ENCODE assay signal across 8 cellular contexts in genomic region chr4:156999175-156999517, GRCh38. TPM values are rescaled to one million over a fixed set of nuclear protein-coding genes. Genes with fewer than 3 reads are reported as not detected.
DNase-seq lines count a peak whose midpoint lies in the region; ATAC-seq, FAIRE-seq and TF ChIP-seq lines count a peak whose summit lies in the region.

No MANE protein-coding gene starts in this region.

- TF ChIP-seq CTCF in neural progenitor cell (IDR thresholded peaks at IDR 0.05) = no peak

- ATAC-seq in GM19395 (IDR thresholded peaks at IDR 0.05; ENCODE audit: unreplicated experiment) = no peak
- no peak for ATAC-seq in HG03045 (IDR thresholded peaks at IDR 0.05; ENCODE audit: unreplicated experiment)

- H3K4me3 Mint-ChIP-seq in neural progenitor cell = no peak overlapping the region

- no peaks in the 10 kb centered on the region for H3K27me3 Mint-ChIP-seq in neural progenitor cell (ENCODE audit: insufficient read depth, low read depth)

- no peaks in the 10 kb centered on the region for H4K20me1 ChIP-seq in neural progenitor cell (ENCODE audit: low read depth)

- no peak overlapping the region for H3K4me3 ChIP-seq in neural progenitor cell

- no peak overlapping the region for H3K9ac ChIP-seq in neural progenitor cell

- H3K9me3 Mint-ChIP-seq in neural progenitor cell = peaks cover 5% of the 10 kb centered on the region

- peaks cover 5% of the 10 kb centered on the region for H3K4me1 Mint-ChIP-seq in neural progenitor cell

- H2AFZ ChIP-seq in neural progenitor cell (replicated peaks) = peak overlapping the region; percentile 22

- H3K27ac ChIP-seq in neural progenitor cell = no peak overlapping the region

- DNase-seq in EL (peak; percentile 99), NCI-H2227 (lab: John Stamatoyannopoulos, UW; ENCODE audit: unreplicated experiment) (peak; percentile 1), neural progenitor cell (ENCODE audit: low spot score) (no peak), NCI-H1092 treated with DMSO at 0.1 percent for 48 hours (lab: John Stamatoyannopoulos, UW) (no peak)
- no peak for DNase-seq in activated naive CD4-positive, alpha-beta T cell treated with Interleukin-2 at 50 U/mL for 16 hours

- H3K79me2 ChIP-seq in neural progenitor cell (ENCODE audit: low read depth) = no peaks in the 10 kb centered on the region

- no peaks in the 10 kb centered on the region for H3F3A ChIP-seq in neural progenitor cell (ENCODE audit: low read depth)

- no peaks in the 10 kb centered on the region for H3K27me3 ChIP-seq in neural progenitor cell

- FAIRE-seq in endometrium (lab: Jason Lieb, UNC) = peak; percentile 76

- no peaks in the 10 kb centered on the region for H3K4me1 ChIP-seq in neural progenitor cell

- no peaks in the 10 kb centered on the region for H3K36me3 ChIP-seq in neural progenitor cell

- H3K4me2 ChIP-seq in neural progenitor cell = no peak overlapping the region

- peak overlapping the region; percentile 8 for H3K27ac Mint-ChIP-seq in neural progenitor cell

- H3K36me3 Mint-ChIP-seq in neural progenitor cell = no peaks in the 10 kb centered on the region

- H3K9me3 ChIP-seq in neural progenitor cell (ENCODE audit: low read depth) = no peaks in the 10 kb centered on the region

RNA-seq across cellular contexts. Expression of gene PDGFC, which starts 27.5 kb away (rescaled TPM):
- 2.5 and 4.7 TPM in 2 replicates for total RNA-seq in neural progenitor cell (ENCODE audit: low replicate concordance)

Comparison
In these comparisons a context has a peak if more than half of its experiments do, and no peak if none do; other contexts are left out.
1. DNase-seq: peak in EL (single experiment) and NCI-H2227 (single experiment); none in neural progenitor cell (single experiment), activated naive CD4-positive, alpha-beta T cell treated with Interleukin-2 at 50 U/mL for 16 hours (single experiment) and NCI-H1092 treated with DMSO at 0.1 percent for 48 hours (single experiment).